ENCODE assay signal across 8 cellular contexts in the genomic region with DNA sequence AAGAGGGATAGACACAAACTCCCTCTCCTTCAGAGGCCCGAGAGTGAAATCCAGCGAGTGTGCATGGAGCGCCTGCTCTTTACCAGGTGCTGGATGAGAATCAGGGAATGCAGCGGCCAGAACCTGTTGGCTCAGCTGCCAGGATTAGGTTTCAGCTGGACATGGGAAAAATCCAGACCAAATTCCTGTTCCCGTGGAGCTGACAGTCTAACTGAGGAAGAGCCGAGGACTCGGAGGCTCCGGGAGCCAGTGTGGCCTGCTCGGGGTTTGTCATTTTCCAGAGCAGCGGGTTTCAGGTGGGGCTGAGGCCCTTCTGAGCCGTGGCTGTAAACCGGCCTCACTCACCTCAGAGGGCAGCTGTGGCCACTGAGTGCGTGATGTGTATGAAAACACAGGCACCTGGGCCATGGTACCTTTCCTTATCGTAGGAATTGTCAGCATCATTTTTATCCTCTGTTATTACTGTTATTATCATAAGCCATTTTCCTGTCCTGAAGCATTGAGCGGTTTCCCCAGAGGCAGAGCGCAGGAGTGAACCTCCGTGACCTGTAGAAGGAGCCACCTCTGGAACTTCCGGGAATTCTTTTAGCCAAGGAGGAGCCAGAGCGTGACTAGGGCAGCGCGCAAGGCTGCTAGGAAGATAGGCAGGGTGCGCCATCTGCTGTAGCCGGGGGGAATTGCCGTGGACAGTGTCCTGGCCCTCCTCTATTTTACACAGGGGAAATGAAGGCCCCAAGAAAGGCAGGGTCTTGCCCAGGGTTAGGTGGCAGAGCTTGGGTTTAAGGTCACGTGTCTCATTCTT. TPM values are rescaled to one million over a fixed set of nuclear protein-coding genes. Genes with fewer than 3 reads are reported as not detected.
DNase-seq lines count a peak whose midpoint lies in the region; ATAC-seq, FAIRE-seq and TF ChIP-seq lines count a peak whose summit lies in the region.

No MANE protein-coding gene starts in this region.

- peak; percentile 45 to 79 for DNase-seq in NCI-H524 (lab: John Stamatoyannopoulos, UW)
- peak; percentile 83 for DNase-seq in activated CD4-positive, alpha-beta T cell treated with anti-CD3 and anti-CD28 coated beads, Interleukin-2, amount 50 U/mL, for 1 hour
- peak; percentile 84 for DNase-seq in dedifferentiated amniotic fluid mesenchymal stem cell (ENCODE audit: extremely low spot score)
- DNase-seq in stimulated activated CD4-positive, alpha-beta T cell treated with anti-CD3 and anti-CD28 coated beads, Interleukin-4, amount 100 ng/mL, for 1 hour, result peak; percentile 87

- FAIRE-seq in A204.1 (lab: Jason Lieb, UNC), result peak; percentile 44

- peaks cover 0 to 5% (median 0%) of the 10 kb centered on the region in 4 donors for H3K36me3 ChIP-seq in liver (ENCODE audit: control insufficient read depth in 4 of 4, insufficient read depth in 3 of 4, low read depth in 1 of 4, low read length in 3 of 4)

- no peaks in the 10 kb centered on the region for H3K9me3 ChIP-seq in liver (ENCODE audit: control insufficient read depth in 4 of 4, low read length in 3 of 4)

- no peaks in the 10 kb centered on the region for H3K27me3 ChIP-seq in liver (ENCODE audit: control insufficient read depth in 4 of 4, insufficient read depth in 4 of 4, low read length in 3 of 4)

- peak overlapping the region; percentile 3 to 5 for H3K9ac ChIP-seq in liver (ENCODE audit: low read depth in 1 of 2, low read length in 2 of 2)

- peak; percentile 98 for TF ChIP-seq CTCF in liver (IDR thresholded peaks at IDR 0.05; ENCODE audit: low read depth, low read length, missing input control)

- WGBS in liver, result 17% methylated on average over 25 of the region's 25 CpGs

- peak; percentile 98 to 99 for TF ChIP-seq RAD21 in liver (IDR thresholded peaks at IDR 0.05)

- peak overlapping the region; percentile 72 to 78 for H3K27ac ChIP-seq in liver (ENCODE audit: low read depth in 1 of 2, low read length in 2 of 2)

- H3K4me1 ChIP-seq in liver (ENCODE audit: control insufficient read depth in 4 of 4, insufficient read depth in 4 of 4, low read length in 3 of 4), result peaks cover 2 to 26% (median 24%) of the 10 kb centered on the region in 4 donors

- peak overlapping the region; percentile 1 to 41 (median 16) for H3K4me3 ChIP-seq in liver (ENCODE audit: low read depth in 1 of 3, low read length in 3 of 3)

- ATAC-seq in GM18519 (IDR thresholded peaks at IDR 0.05; ENCODE audit: low FRiP score, unreplicated experiment) (peak; percentile 53), HG03432 (IDR thresholded peaks at IDR 0.05; ENCODE audit: unreplicated experiment) (peak; percentile 89)

TF ChIP-seq in liver, 16 proteins besides CTCF, POLR2A, EP300 and RAD21:
- TF ChIP-seq TAF1 (conservative IDR thresholded peaks at IDR 0.05), result no peak
- TF ChIP-seq HNF4A (conservative IDR thresholded peaks at IDR 0.05), result peak; percentile 25 to 60
- TF ChIP-seq FOXA2 (IDR thresholded peaks at IDR 0.05), result no peak
- no peak for TF ChIP-seq GABPA (IDR thresholded peaks at IDR 0.05 in 1 of 2, conservative IDR thresholded peaks at IDR 0.05 in 1 of 2)
- TF ChIP-seq, protein P1, sequence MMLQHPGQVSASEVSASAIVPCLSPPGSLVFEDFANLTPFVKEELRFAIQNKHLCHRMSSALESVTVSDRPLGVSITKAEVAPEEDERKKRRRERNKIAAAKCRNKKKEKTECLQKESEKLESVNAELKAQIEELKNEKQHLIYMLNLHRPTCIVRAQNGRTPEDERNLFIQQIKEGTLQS (IDR thresholded peaks at IDR 0.05), result peak; percentile 25
- TF ChIP-seq NR2F2 (IDR thresholded peaks at IDR 0.05), result peak; percentile 94
- TF ChIP-seq, protein P2, sequence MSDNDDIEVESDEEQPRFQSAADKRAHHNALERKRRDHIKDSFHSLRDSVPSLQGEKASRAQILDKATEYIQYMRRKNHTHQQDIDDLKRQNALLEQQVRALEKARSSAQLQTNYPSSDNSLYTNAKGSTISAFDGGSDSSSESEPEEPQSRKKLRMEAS (IDR thresholded peaks at IDR 0.05), result peak; percentile 50
- TF ChIP-seq FOXA1 (IDR thresholded peaks at IDR 0.05), result no peak
- TF ChIP-seq, protein P3, sequence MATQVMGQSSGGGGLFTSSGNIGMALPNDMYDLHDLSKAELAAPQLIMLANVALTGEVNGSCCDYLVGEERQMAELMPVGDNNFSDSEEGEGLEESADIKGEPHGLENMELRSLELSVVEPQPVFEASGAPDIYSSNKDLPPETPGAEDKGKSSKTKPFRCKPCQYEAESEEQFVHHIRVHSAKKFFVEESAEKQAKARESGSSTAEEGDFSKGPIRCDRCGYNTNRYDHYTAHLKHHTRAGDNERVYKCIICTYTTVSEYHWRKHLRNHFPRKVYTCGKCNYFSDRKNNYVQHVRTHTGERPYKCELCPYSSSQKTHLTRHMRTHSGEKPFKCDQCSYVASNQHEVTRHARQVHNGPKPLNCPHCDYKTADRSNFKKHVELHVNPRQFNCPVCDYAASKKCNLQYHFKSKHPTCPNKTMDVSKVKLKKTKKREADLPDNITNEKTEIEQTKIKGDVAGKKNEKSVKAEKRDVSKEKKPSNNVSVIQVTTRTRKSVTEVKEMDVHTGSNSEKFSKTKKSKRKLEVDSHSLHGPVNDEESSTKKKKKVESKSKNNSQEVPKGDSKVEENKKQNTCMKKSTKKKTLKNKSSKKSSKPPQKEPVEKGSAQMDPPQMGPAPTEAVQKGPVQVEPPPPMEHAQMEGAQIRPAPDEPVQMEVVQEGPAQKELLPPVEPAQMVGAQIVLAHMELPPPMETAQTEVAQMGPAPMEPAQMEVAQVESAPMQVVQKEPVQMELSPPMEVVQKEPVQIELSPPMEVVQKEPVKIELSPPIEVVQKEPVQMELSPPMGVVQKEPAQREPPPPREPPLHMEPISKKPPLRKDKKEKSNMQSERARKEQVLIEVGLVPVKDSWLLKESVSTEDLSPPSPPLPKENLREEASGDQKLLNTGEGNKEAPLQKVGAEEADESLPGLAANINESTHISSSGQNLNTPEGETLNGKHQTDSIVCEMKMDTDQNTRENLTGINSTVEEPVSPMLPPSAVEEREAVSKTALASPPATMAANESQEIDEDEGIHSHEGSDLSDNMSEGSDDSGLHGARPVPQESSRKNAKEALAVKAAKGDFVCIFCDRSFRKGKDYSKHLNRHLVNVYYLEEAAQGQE (IDR thresholded peaks at IDR 0.05), result no peak
- peak in 1 of 2 donors; percentile 46 for TF ChIP-seq JUND (IDR thresholded peaks at IDR 0.05)
- TF ChIP-seq HNF4G (IDR thresholded peaks at IDR 0.05), result no peak
- TF ChIP-seq, protein P4, sequence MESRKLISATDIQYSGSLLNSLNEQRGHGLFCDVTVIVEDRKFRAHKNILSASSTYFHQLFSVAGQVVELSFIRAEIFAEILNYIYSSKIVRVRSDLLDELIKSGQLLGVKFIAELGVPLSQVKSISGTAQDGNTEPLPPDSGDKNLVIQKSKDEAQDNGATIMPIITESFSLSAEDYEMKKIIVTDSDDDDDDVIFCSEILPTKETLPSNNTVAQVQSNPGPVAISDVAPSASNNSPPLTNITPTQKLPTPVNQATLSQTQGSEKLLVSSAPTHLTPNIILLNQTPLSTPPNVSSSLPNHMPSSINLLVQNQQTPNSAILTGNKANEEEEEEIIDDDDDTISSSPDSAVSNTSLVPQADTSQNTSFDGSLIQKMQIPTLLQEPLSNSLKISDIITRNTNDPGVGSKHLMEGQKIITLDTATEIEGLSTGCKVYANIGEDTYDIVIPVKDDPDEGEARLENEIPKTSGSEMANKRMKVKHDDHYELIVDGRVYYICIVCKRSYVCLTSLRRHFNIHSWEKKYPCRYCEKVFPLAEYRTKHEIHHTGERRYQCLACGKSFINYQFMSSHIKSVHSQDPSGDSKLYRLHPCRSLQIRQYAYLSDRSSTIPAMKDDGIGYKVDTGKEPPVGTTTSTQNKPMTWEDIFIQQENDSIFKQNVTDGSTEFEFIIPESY (IDR thresholded peaks at IDR 0.05), result no peak
- no peak for TF ChIP-seq YY1 (IDR thresholded peaks at IDR 0.05)
- TF ChIP-seq SP1 (IDR thresholded peaks at IDR 0.05), result peak; percentile 66
- TF ChIP-seq EGR1 (IDR thresholded peaks at IDR 0.05; ENCODE audit: low read depth in 2 of 2), result no peak
- TF ChIP-seq RXRA (IDR thresholded peaks at IDR 0.05), result peak; percentile 85 to 94

RNA-seq across cellular contexts. Expression of a gene that starts 27.3 kb away (rescaled TPM):
- total RNA-seq in liver, result 10 to 100 TPM; 10.6 to 23.1 TPM
- polyA plus RNA-seq in liver, result 10 to 100 TPM; 23.7 to 24.3 TPM

RNA-seq across cellular contexts. Expression of a gene that starts 41.8 kb away (rescaled TPM):
- total RNA-seq in liver, result 1 to 10 TPM; 2.9 to 7.7 TPM
- polyA plus RNA-seq in liver, result 1 to 10 TPM; 2.9 to 3.1 TPM

Comparison
In these comparisons a context has a peak if more than half of its experiments do, and no peak if none do; other contexts are left out.
1. Peak in every context shown above with its lines: DNase-seq, ATAC-seq, H3K4me3 ChIP-seq and H3K27ac ChIP-seq.